8 cellular contexts compared by ENCODE assay signal in the genomic region with DNA sequence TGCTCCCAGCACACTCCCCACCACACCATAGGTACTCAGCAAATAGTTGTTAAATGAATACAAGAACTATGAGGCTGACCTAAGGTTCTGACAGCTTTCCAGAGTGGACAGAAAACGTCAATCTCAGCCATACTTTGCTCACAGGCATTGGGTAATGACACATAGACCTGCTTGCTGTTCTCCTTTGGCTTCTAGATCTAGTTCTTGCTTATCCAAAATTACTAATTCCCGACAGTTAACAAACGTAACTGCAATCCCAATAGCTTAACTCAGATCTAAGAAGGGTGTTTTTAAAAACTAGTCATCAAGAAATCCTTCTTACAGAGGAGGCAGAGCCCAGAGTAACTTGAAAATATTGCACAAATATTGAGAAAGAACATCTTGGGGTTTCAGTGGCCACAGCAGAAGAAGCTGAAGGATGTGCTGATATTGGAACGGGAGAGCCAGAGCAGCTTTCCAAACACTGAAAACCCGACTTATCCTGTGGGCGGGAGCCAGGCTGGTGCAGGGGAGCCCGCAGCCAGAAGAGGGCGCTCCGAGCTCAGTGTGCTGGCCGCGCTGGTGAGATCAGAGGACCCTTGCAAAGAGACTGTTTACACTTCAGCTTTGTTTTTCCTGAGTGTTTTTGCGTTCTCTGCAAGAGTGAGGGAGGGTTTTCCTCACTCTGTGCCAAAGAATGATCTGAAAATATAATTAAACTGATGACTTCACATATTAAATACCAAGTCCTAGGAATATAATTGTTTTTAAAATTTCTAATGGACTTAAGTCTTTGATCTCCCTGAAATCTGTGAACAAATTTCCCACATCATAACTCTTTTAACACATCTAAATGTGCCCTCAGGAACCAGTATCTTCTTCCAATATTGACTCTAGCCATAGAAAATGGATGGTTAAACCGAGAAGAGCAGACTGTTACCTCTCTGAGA. TPM values are rescaled to one million over a fixed set of nuclear protein-coding genes. Genes with fewer than 3 reads are reported as not detected.
DNase-seq lines count a peak whose midpoint lies in the region; ATAC-seq and TF ChIP-seq lines count a peak whose summit lies in the region.

No MANE protein-coding gene starts in this region.

- no peaks in the 10 kb centered on the region for H3K36me3 ChIP-seq in HEK293 (ENCODE audit: control insufficient read depth in 2 of 2, insufficient read depth in 1 of 2, low read length in 2 of 2)
- no peaks in the 10 kb centered on the region for H3K36me3 ChIP-seq in body of pancreas (replicated peaks in 1 of 2; ENCODE audit: insufficient read depth in 1 of 2, low read depth in 2 of 2)

- no peaks in the 10 kb centered on the region for H3K27me3 ChIP-seq in body of pancreas

- H3K9me3 ChIP-seq in HEK293 (ENCODE audit: control insufficient read depth, insufficient read depth, low read depth, low read length) = no peaks in the 10 kb centered on the region
- H3K9me3 ChIP-seq in body of pancreas = no peaks in the 10 kb centered on the region

- POLR2A ChIA-PET in HEK293 (lab: Yijun Ruan, JAX) = interaction anchor here (1.2 to 1.5 kb wide), 2 partner anchors 43 to 58 kb away, joined by 4 to 9 read pairs; no protein-coding TSS in a partner anchor

- DNase-seq in DMS153 treated with DMSO at 0.1 percent for 48 hours (lab: John Stamatoyannopoulos, UW; ENCODE audit: unreplicated experiment) = peak; percentile 20
- peak; percentile 16 to 32 for DNase-seq in NCI-H1930 (lab: John Stamatoyannopoulos, UW)
- DNase-seq in UCSD-AML1 (lab: John Stamatoyannopoulos, UW; ENCODE audit: unreplicated experiment) = peak; percentile 67
- DNase-seq in body of pancreas = peak; percentile 77 to 87 (median 78)
- peak; percentile 28 for DNase-seq in iPS DF 4.7 (ENCODE audit: extremely low read depth, low spot score)
- DNase-seq in stimulated activated CD4-positive, alpha-beta T cell treated with anti-CD3 and anti-CD28 coated beads, Interleukin-12 subunit alpha, Interleukin-12 subunit beta, amount 100 ng/mL, for 24 hours (ENCODE audit: low read depth in 2 of 2) = peak; percentile 31 to 66

- H3K4me3 ChIP-seq in HEK293 (ENCODE audit: low read depth, low read length) (no peak overlapping the region), body of pancreas (no peak overlapping the region)

- TF ChIP-seq CTCF in HEK293 (tag by site-specific recombination; IDR thresholded peaks at IDR 0.05) = peak; percentile 90
- TF ChIP-seq CTCF in body of pancreas (IDR thresholded peaks at IDR 0.05) = peak; percentile 88 to 98 (median 92)

- intact Hi-C loops in body of pancreas (cut with DNase I) = no loop called here

- CTCF ChIA-PET in HEK293 (lab: Yijun Ruan, JAX) = interaction anchor here (0.6 to 8.0 kb wide), 63 partner anchors 9 to 516 kb away, joined by 3 to 232 read pairs (median 5); partner anchors contain the start of gene FGF1

- H3K27ac ChIP-seq in HEK293 (ENCODE audit: extremely low read depth, low read depth, low read length) = no peak overlapping the region
- H3K27ac ChIP-seq in body of pancreas = no peak overlapping the region

- no peak for TF ChIP-seq POLR2A in body of pancreas (IDR thresholded peaks at IDR 0.05)

- H3K4me1 ChIP-seq in HEK293 (ENCODE audit: control insufficient read depth, insufficient read depth, low read length) = no peaks in the 10 kb centered on the region
- no peaks in the 10 kb centered on the region for H3K4me1 ChIP-seq in body of pancreas

- ATAC-seq in body of pancreas (peak; percentile 85), GM18870 (IDR thresholded peaks at IDR 0.05; ENCODE audit: unreplicated experiment) (no peak)

- WGBS in body of pancreas, 2 donors = 15 to 17% methylated on average over 13 of the region's 13 CpGs

TF ChIP-seq in HEK293, 187 proteins besides CTCF, POLR2A, EP300 and RAD21 (continues in another document):
- TF ChIP-seq, protein P1, sequence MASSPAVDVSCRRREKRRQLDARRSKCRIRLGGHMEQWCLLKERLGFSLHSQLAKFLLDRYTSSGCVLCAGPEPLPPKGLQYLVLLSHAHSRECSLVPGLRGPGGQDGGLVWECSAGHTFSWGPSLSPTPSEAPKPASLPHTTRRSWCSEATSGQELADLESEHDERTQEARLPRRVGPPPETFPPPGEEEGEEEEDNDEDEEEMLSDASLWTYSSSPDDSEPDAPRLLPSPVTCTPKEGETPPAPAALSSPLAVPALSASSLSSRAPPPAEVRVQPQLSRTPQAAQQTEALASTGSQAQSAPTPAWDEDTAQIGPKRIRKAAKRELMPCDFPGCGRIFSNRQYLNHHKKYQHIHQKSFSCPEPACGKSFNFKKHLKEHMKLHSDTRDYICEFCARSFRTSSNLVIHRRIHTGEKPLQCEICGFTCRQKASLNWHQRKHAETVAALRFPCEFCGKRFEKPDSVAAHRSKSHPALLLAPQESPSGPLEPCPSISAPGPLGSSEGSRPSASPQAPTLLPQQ (tag by site-specific recombination; IDR thresholded peaks at IDR 0.05) = peak; percentile 29; the same call in 1 of the 2 replicates
- TF ChIP-seq ZIC2 (tag by site-specific recombination; IDR thresholded peaks at IDR 0.05) (no peak), ZSCAN4 (tag by site-specific recombination; IDR thresholded peaks at IDR 0.05) (no peak), ZSCAN30 (tag by site-specific recombination; IDR thresholded peaks at IDR 0.05) (peak; percentile 84), TCF7L2 (IDR thresholded peaks at IDR 0.05; ENCODE audit: borderline replicate concordance, low read depth, low read length) (peak; percentile 39; the same call in 1 of the 2 replicates)
- TF ChIP-seq, protein P2, sequence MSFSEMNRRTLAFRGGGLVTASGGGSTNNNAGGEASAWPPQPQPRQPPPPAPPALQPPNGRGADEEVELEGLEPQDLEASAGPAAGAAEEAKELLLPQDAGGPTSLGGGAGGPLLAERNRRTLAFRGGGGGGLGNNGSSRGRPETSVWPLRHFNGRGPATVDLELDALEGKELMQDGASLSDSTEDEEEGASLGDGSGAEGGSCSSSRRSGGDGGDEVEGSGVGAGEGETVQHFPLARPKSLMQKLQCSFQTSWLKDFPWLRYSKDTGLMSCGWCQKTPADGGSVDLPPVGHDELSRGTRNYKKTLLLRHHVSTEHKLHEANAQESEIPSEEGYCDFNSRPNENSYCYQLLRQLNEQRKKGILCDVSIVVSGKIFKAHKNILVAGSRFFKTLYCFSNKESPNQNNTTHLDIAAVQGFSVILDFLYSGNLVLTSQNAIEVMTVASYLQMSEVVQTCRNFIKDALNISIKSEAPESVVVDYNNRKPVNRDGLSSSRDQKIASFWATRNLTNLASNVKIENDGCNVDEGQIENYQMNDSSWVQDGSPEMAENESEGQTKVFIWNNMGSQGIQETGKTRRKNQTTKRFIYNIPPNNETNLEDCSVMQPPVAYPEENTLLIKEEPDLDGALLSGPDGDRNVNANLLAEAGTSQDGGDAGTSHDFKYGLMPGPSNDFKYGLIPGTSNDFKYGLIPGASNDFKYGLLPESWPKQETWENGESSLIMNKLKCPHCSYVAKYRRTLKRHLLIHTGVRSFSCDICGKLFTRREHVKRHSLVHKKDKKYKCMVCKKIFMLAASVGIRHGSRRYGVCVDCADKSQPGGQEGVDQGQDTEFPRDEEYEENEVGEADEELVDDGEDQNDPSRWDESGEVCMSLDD (tag by site-specific recombination; IDR thresholded peaks at IDR 0.05) = no peak
- TF ChIP-seq, protein P3, sequence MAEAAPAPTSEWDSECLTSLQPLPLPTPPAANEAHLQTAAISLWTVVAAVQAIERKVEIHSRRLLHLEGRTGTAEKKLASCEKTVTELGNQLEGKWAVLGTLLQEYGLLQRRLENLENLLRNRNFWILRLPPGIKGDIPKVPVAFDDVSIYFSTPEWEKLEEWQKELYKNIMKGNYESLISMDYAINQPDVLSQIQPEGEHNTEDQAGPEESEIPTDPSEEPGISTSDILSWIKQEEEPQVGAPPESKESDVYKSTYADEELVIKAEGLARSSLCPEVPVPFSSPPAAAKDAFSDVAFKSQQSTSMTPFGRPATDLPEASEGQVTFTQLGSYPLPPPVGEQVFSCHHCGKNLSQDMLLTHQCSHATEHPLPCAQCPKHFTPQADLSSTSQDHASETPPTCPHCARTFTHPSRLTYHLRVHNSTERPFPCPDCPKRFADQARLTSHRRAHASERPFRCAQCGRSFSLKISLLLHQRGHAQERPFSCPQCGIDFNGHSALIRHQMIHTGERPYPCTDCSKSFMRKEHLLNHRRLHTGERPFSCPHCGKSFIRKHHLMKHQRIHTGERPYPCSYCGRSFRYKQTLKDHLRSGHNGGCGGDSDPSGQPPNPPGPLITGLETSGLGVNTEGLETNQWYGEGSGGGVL (tag by site-specific recombination; IDR thresholded peaks at IDR 0.05) = no peak
- TF ChIP-seq, protein P4, sequence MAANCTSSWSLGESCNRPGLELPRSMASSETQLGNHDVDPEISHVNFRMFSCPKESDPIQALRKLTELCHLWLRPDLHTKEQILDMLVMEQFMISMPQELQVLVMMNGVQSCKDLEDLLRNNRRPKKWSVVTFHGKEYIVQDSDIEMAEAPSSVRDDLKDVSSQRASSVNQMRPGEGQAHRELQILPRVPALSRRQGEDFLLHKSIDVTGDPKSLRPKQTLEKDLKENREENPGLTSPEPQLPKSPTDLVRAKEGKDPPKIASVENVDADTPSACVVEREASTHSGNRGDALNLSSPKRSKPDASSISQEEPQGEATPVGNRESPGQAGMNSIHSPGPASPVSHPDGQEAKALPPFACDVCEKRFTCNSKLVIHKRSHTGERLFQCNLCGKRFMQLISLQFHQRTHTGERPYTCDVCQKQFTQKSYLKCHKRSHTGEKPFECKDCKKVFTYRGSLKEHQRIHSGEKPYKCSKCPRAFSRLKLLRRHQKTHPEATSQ (tag by site-specific recombination; IDR thresholded peaks at IDR 0.05) = no peak

RNA-seq across cellular contexts. Expression of gene FGF1, which starts 30.3 kb away (rescaled TPM):
- total RNA-seq in body of pancreas = under 1 TPM in 1 of 2 donors, not detected in 1; 0.78 TPM

Comparison
In these comparisons a context has a peak if more than half of its experiments do, and no peak if none do; other contexts are left out.
1. DNase-seq: peak in every context shown above with its lines; median percentile 78 in body of pancreas; 67 in UCSD-AML1; 48 in stimulated activated CD4-positive, alpha-beta T cell treated with anti-CD3 and anti-CD28 coated beads, Interleukin-12 subunit alpha, Interleukin-12 subunit beta, amount 100 ng/mL, for 24 hours; 28 in iPS DF 4.7; 24 in NCI-H1930; 20 in DMS153 treated with DMSO at 0.1 percent for 48 hours.